Comparison of ENCODE assay signal across 22 cellular contexts in genomic region chr10:78307576-78307975, GRCh38.
A peak's percentile ranks its signal among the peaks of the same experiment; 100 is the strongest.
DNase-seq lines count a peak whose midpoint lies in the region; ATAC-seq and TF ChIP-seq lines count a peak whose summit lies in the region.
"Had no signal": no experiment of that assay in that cellular context is flagged by ENCODE, and none has a peak within 500 bp of the region (broad histone marks: within the 10 kb centered on the region; RNA-seq: fewer than 3 reads in every experiment).

No MANE protein-coding gene starts in this region.

- no peak for TF ChIP-seq EP300 in esophagus muscularis mucosa (IDR thresholded peaks at IDR 0.05)

- no peaks in the 10 kb centered on the region for H3K36me3 Mint-ChIP-seq in activated naive CD4-positive, alpha-beta T cell treated with anti-CD3 and anti-CD28 coated beads, Interleukin-2, amount 10 ng/mL, durations not matched to agents 7 days and 5 days
- H3K36me3 Mint-ChIP-seq: CD14-positive monocyte had no signal

- H3K4me3 ChIP-seq in right atrium auricular region: no peak overlapping the region
- no peak overlapping the region for H3K4me3 ChIP-seq in esophagus muscularis mucosa
- H3K4me3 ChIP-seq in mesodermal cell (ENCODE audit: extremely low read depth, insufficient read depth, low read length, poor library complexity, severe bottlenecking): no peak overlapping the region
- no peak overlapping the region for H3K4me3 ChIP-seq in thyroid gland (replicated peaks in 1 of 3)

- H3K27me3 ChIP-seq in right atrium auricular region (no peaks in the 10 kb centered on the region), esophagus muscularis mucosa (no peaks in the 10 kb centered on the region), thyroid gland (no peaks in the 10 kb centered on the region)

- peaks cover 7% of the 10 kb centered on the region for H3K4me1 Mint-ChIP-seq in activated naive CD4-positive, alpha-beta T cell treated with anti-CD3 and anti-CD28 coated beads, Interleukin-2, amount 10 ng/mL, durations not matched to agents 7 days and 5 days

- DNase-seq in right atrium auricular region (ENCODE audit: low spot score) (peak; percentile 21), left ventricle myocardium superior (no peak), esophagus muscularis mucosa (ENCODE audit: extremely low spot score) (peak; percentile 60), substantia nigra (lab: John Stamatoyannopoulos, UW) (peak in 1 of 49 donors; percentile 40), thyroid gland (no peak)
- no peak for DNase-seq in activated naive CD4-positive, alpha-beta T cell treated with anti-CD3 and anti-CD28 coated beads, Interleukin-2, amount 10 ng/mL, durations not matched to agents 7 days and 5 days
- DNase-seq: 8988T, DMS53, GDM1, IMR-90, NCI-H1092 treated with DMSO at 0.1 percent for 48 hours, NCI-H1436 treated with DMSO at 0.1 percent for 48 hours, NCI-H1930, NCI-H345, NCI-H524 treated with DMSO at 0.1 percent for 48 hours, NCI-H82 had no signal

- no peaks in the 10 kb centered on the region for H3K9me3 ChIP-seq in right atrium auricular region
- no peaks in the 10 kb centered on the region for H3K9me3 ChIP-seq in esophagus muscularis mucosa
- H3K9me3 ChIP-seq in mesodermal cell (ENCODE audit: control insufficient read depth, low read length): no peaks in the 10 kb centered on the region
- H3K9me3 ChIP-seq in thyroid gland: no peaks in the 10 kb centered on the region

- ATAC-seq in left ventricle myocardium superior (no peak), HG03439 (IDR thresholded peaks at IDR 0.05; ENCODE audit: unreplicated experiment) (no peak)
- ATAC-seq: Right ventricle myocardium inferior had no signal

- CTCF ChIA-PET in activated naive CD4-positive, alpha-beta T cell treated with anti-CD3 and anti-CD28 coated beads, Interleukin-2, amount 10 ng/mL, durations not matched to agents 7 days and 5 days (lab: Charles Lee): no interaction called here

- H3K4me1 ChIP-seq in right atrium auricular region (peaks cover 0 to 10% of the 10 kb centered on the region in 2 donors), esophagus muscularis mucosa (peaks cover 7 to 27% (median 23%) of the 10 kb centered on the region in 4 donors), mesodermal cell (ENCODE audit: control insufficient read depth, insufficient read depth, low read length, poor library complexity, severe bottlenecking) (peaks cover 9% of the 10 kb centered on the region), thyroid gland (peaks cover under 1 to 7% of the 10 kb centered on the region in 2 donors)

- intact Hi-C loops in left ventricle myocardium superior (cut with micrococcal nuclease): no loop called here
- intact Hi-C loops in esophagus muscularis mucosa (cut with DNase I): loop anchor here (5.0 to 10.0 kb wide), 3 partner anchors 263 to 757 kb away; partner anchors contain the start of gene ZMIZ1
- intact Hi-C loops in thyroid gland (cut with DNase I): loop anchor here (10.0 kb wide), 1 partner anchor 887 kb away; no protein-coding TSS in a partner anchor

- TF ChIP-seq POLR2A in esophagus muscularis mucosa (IDR thresholded peaks at IDR 0.05; ENCODE audit: low read depth): no peak
- no peak for TF ChIP-seq POLR2A in thyroid gland (IDR thresholded peaks at IDR 0.05)

- no peaks in the 10 kb centered on the region for H3K9me3 Mint-ChIP-seq in activated naive CD4-positive, alpha-beta T cell treated with anti-CD3 and anti-CD28 coated beads, Interleukin-2, amount 10 ng/mL, durations not matched to agents 7 days and 5 days
- H3K9me3 Mint-ChIP-seq: CD14-positive monocyte had no signal

- no peak overlapping the region for H3K4me3 Mint-ChIP-seq in activated naive CD4-positive, alpha-beta T cell treated with anti-CD3 and anti-CD28 coated beads, Interleukin-2, amount 10 ng/mL, durations not matched to agents 7 days and 5 days
- H3K4me3 Mint-ChIP-seq: B cell, CD14-positive monocyte had no signal

- H3K27ac ChIP-seq in right atrium auricular region: no peak overlapping the region
- H3K27ac ChIP-seq in esophagus muscularis mucosa (replicated peaks in 1 of 4): no peak overlapping the region
- peak overlapping the region; percentile 6 for H3K27ac ChIP-seq in mesodermal cell (ENCODE audit: low read depth, low read length, severe bottlenecking)
- peak overlapping the region; percentile 4 for H3K27ac ChIP-seq in substantia nigra (ENCODE audit: low read depth, low read length, poor library complexity, severe bottlenecking)
- no peak overlapping the region for H3K27ac ChIP-seq in thyroid gland
- H3K27ac ChIP-seq: KMS-11 had no signal

- H3K36me3 ChIP-seq in right atrium auricular region (no peaks in the 10 kb centered on the region), esophagus muscularis mucosa (no peaks in the 10 kb centered on the region), mesodermal cell (ENCODE audit: control insufficient read depth, insufficient read depth, low read length) (no peaks in the 10 kb centered on the region), thyroid gland (no peaks in the 10 kb centered on the region)

- 56% methylated on average over 1 of the region's 1 CpG for WGBS in esophagus muscularis mucosa
- WGBS in mesodermal cell (ENCODE audit: insufficient coverage in 2 of 2), 2 experiments: 57 to 77% methylated on average over 1 of the region's 1 CpG
- 80 to 84% methylated on average over 1 of the region's 1 CpG for WGBS in thyroid gland, 2 donors

- no peak for TF ChIP-seq CTCF in right atrium auricular region (IDR thresholded peaks at IDR 0.05)
- no peak for TF ChIP-seq CTCF in esophagus muscularis mucosa (IDR thresholded peaks at IDR 0.05)
- TF ChIP-seq CTCF in thyroid gland (IDR thresholded peaks at IDR 0.05): no peak

- no peak overlapping the region for H3K27ac Mint-ChIP-seq in activated naive CD4-positive, alpha-beta T cell treated with anti-CD3 and anti-CD28 coated beads, Interleukin-2, amount 10 ng/mL, durations not matched to agents 7 days and 5 days
- H3K27ac Mint-ChIP-seq: B cell, CD14-positive monocyte had no signal

- H3K27me3 Mint-ChIP-seq in activated naive CD4-positive, alpha-beta T cell treated with anti-CD3 and anti-CD28 coated beads, Interleukin-2, amount 10 ng/mL, durations not matched to agents 7 days and 5 days: peaks cover 46% of the 10 kb centered on the region
- H3K27me3 Mint-ChIP-seq: B cell had no signal

Comparison
In these comparisons a context has a peak if more than half of its experiments do, and no peak if none do; other contexts are left out.
1. DNase-seq: peak in right atrium auricular region (single experiment) and esophagus muscularis mucosa (single experiment); none in left ventricle myocardium superior (single experiment), thyroid gland (0 of 2) and activated naive CD4-positive, alpha-beta T cell treated with anti-CD3 and anti-CD28 coated beads, Interleukin-2, amount 10 ng/mL, durations not matched to agents 7 days and 5 days (single experiment).
2. H3K27ac ChIP-seq: peak in mesodermal cell (single experiment) and substantia nigra (single experiment); none in right atrium auricular region (0 of 2), esophagus muscularis mucosa (0 of 4) and thyroid gland (0 of 3).